In genomic region chr17:39923836-39924690, GRCh38 we compare ENCODE assay signal across 14 cellular contexts. TPM values are rescaled to one million over a fixed set of nuclear protein-coding genes. Genes with fewer than 3 reads are reported as not detected.
DNase-seq lines count a peak whose midpoint lies in the region; ATAC-seq and TF ChIP-seq lines count a peak whose summit lies in the region.
"Had no signal": no experiment of that assay in that cellular context is flagged by ENCODE, and none has a peak within 500 bp of the region (broad histone marks: within the 10 kb centered on the region; RNA-seq: fewer than 3 reads in every experiment).

No MANE protein-coding gene starts in this region.

- CTCF ChIA-PET in CD4-positive, alpha-beta memory T cell (lab: Charles Lee; ENCODE audit: partially characterized antibody), result no interaction called here

- ATAC-seq in HG02870 (IDR thresholded peaks at IDR 0.05; ENCODE audit: unreplicated experiment) (no peak), HG02571 (IDR thresholded peaks at IDR 0.05; ENCODE audit: unreplicated experiment) (no peak)

- peaks cover 78% of the 10 kb centered on the region for H3K4me1 ChIP-seq in CD4-positive, alpha-beta memory T cell (ENCODE audit: insufficient read depth, low read length)
- H3K4me1 ChIP-seq in HUES48 (ENCODE audit: control insufficient read depth, insufficient read depth, low read length) (peaks cover 23% of the 10 kb centered on the region), mesenchymal stem cell (ENCODE audit: control insufficient read depth, insufficient read depth, low read depth, low read length) (peaks cover 32% of the 10 kb centered on the region)

- H2AFZ ChIP-seq in mesenchymal stem cell (ENCODE audit: low read depth, low read length), result no peak overlapping the region

- in situ Hi-C loops in astrocyte of the cerebellum (cut with HindIII; ENCODE audit: low sequenced_read_pairs) (no loop called here), KBM-7 (cut with MboI; ENCODE audit: low pct_unique_long_range_greater_than_20kb, low sequenced_read_pairs) (no loop called here), G401 (cut with HindIII; ENCODE audit: low sequenced_read_pairs) (no loop called here)

- H2BK15ac ChIP-seq in mesenchymal stem cell (ENCODE audit: low read depth, poor library complexity, severe bottlenecking), result no peak overlapping the region

- no peak overlapping the region for H3K4me3 ChIP-seq in CD4-positive, alpha-beta memory T cell (ENCODE audit: low read length in 2 of 2)
- H3K4me3 ChIP-seq in HUES48 (ENCODE audit: low read depth, low read length), result no peak overlapping the region
- no peak overlapping the region for H3K4me3 ChIP-seq in astrocyte of the cerebellum (ENCODE audit: low read depth, low read length)
- H3K4me3 ChIP-seq in mesenchymal stem cell (ENCODE audit: insufficient read depth in 1 of 2, low read depth in 1 of 2, low read length in 2 of 2), result peak overlapping the region in 1 of 2 experiments; percentile 49
- H3K4me3 ChIP-seq: skin epidermis, transverse colon had no signal

- intact Hi-C loops in CD4-positive, alpha-beta memory T cell (cut with micrococcal nuclease), result no loop called here

- peak; percentile 54 for TF ChIP-seq CTCF in astrocyte of the cerebellum (IDR thresholded peaks at IDR 0.05; ENCODE audit: low read depth, low read length, missing control alignments)

- H2AK5ac ChIP-seq in mesenchymal stem cell (ENCODE audit: low read length, severe bottlenecking), result no peak overlapping the region

- peaks cover 24 to 49% of the 10 kb centered on the region in 2 donors for H3K36me3 Mint-ChIP-seq in CD4-positive, alpha-beta memory T cell

- POLR2A ChIA-PET in CD4-positive, alpha-beta memory T cell (lab: Charles Lee; ENCODE audit: partially characterized antibody), result no interaction called here

- no peak overlapping the region for H2BK5ac ChIP-seq in mesenchymal stem cell (ENCODE audit: low read depth, low read length, poor library complexity, severe bottlenecking)

- H3K4me2 ChIP-seq in mesenchymal stem cell (ENCODE audit: low read length, poor library complexity, severe bottlenecking), result no peak overlapping the region

- WGBS in mesenchymal stem cell, result 74% methylated on average over 16 of the region's 17 CpGs

- no peak for DNase-seq in CD4-positive, alpha-beta memory T cell
- DNase-seq in astrocyte of the cerebellum (ENCODE audit: low read depth), result no peak
- DNase-seq in mesenchymal stem cell, result peak; percentile 45
- no peak for DNase-seq in KBM-7
- no peak for DNase-seq in G401 (ENCODE audit: low spot score)
- DNase-seq: anterior cingulate cortex, KG1, SIG-M5, transverse colon had no signal

- no peak overlapping the region for H2BK120ac ChIP-seq in mesenchymal stem cell (ENCODE audit: low read depth, low read length)

- H3K4ac ChIP-seq in mesenchymal stem cell (ENCODE audit: low read depth in 1 of 2, low read length in 2 of 2), result no peak overlapping the region

- H3K9me3 Mint-ChIP-seq in CD4-positive, alpha-beta memory T cell, result peaks cover 0 to 2% (median 0%) of the 10 kb centered on the region in 8 donors

- H3K27ac Mint-ChIP-seq in CD4-positive, alpha-beta memory T cell, result peak overlapping the region in 6 of 7 donors; percentile 95 to 98 (median 96)

- H3K23ac ChIP-seq in mesenchymal stem cell (ENCODE audit: low read length in 2 of 2), result peak overlapping the region in 1 of 2 experiments; percentile 16

- no peaks in the 10 kb centered on the region for H3K27me3 ChIP-seq in CD4-positive, alpha-beta memory T cell (ENCODE audit: insufficient read depth, low read length)
- no peaks in the 10 kb centered on the region for H3K27me3 ChIP-seq in HUES48 (ENCODE audit: control insufficient read depth, insufficient read depth, low read length)
- H3K27me3 ChIP-seq in mesenchymal stem cell (ENCODE audit: control insufficient read depth in 1 of 2, insufficient read depth in 1 of 2, low read length in 2 of 2), result no peaks in the 10 kb centered on the region
- H3K27me3 ChIP-seq: transverse colon had no signal

- H3K14ac ChIP-seq in mesenchymal stem cell (ENCODE audit: low read length in 2 of 2), result no peak overlapping the region

- peaks cover 45% of the 10 kb centered on the region for H3K36me3 ChIP-seq in CD4-positive, alpha-beta memory T cell (ENCODE audit: insufficient read depth, low read length)
- peaks cover 46% of the 10 kb centered on the region for H3K36me3 ChIP-seq in HUES48 (ENCODE audit: control insufficient read depth, insufficient read depth, low read length)
- peaks cover 44 to 48% of the 10 kb centered on the region in 2 experiments for H3K36me3 ChIP-seq in mesenchymal stem cell (ENCODE audit: control insufficient read depth in 1 of 2, insufficient read depth in 2 of 2, low read depth in 1 of 2, low read length in 2 of 2)

- H3K9ac ChIP-seq in HUES48 (ENCODE audit: low read depth, low read length) (no peak overlapping the region), mesenchymal stem cell (ENCODE audit: low read length) (peak overlapping the region; percentile 13)

- H2BK12ac ChIP-seq in mesenchymal stem cell (ENCODE audit: low read length in 2 of 2), result peak overlapping the region in 1 of 2 experiments; percentile 21

- H4K91ac ChIP-seq in mesenchymal stem cell (ENCODE audit: low read length), result peak overlapping the region; percentile 55

- no peak overlapping the region for H4K8ac ChIP-seq in mesenchymal stem cell (ENCODE audit: low read length)

- H3K27ac ChIP-seq in CD4-positive, alpha-beta memory T cell (ENCODE audit: low read depth, low read length), result peak overlapping the region; percentile 82
- H3K27ac ChIP-seq in HUES48 (ENCODE audit: low read depth, low read length) (peak overlapping the region; percentile 26), mesenchymal stem cell (ENCODE audit: low read length, poor library complexity, severe bottlenecking) (peak overlapping the region; percentile 5)
- H3K27ac ChIP-seq: transverse colon had no signal

- no peaks in the 10 kb centered on the region for H3K27me3 Mint-ChIP-seq in CD4-positive, alpha-beta memory T cell

- H3K4me1 Mint-ChIP-seq in CD4-positive, alpha-beta memory T cell, result peaks cover 27 to 82% (median 64%) of the 10 kb centered on the region in 4 donors

- peak overlapping the region in 7 of 8 donors; percentile 76 to 99 (median 94) for H3K4me3 Mint-ChIP-seq in CD4-positive, alpha-beta memory T cell

- peaks cover 53% of the 10 kb centered on the region for H3K79me1 ChIP-seq in mesenchymal stem cell (replicated peaks; ENCODE audit: low read length, poor library complexity, severe bottlenecking)

- no peaks in the 10 kb centered on the region for H3K9me3 ChIP-seq in CD4-positive, alpha-beta memory T cell (ENCODE audit: control insufficient read depth in 1 of 2, low read length in 2 of 2)
- no peaks in the 10 kb centered on the region for H3K9me3 ChIP-seq in HUES48 (ENCODE audit: control insufficient read depth, insufficient read depth, low read length)
- no peaks in the 10 kb centered on the region for H3K9me3 ChIP-seq in mesenchymal stem cell (ENCODE audit: control insufficient read depth, low read length)
- H3K9me3 ChIP-seq: transverse colon had no signal

- H3K18ac ChIP-seq in mesenchymal stem cell (ENCODE audit: low read depth in 1 of 2, low read length in 2 of 2), result no peak overlapping the region

RNA-seq across cellular contexts. Expression of gene ORMDL3, which starts 3.3 kb away (rescaled TPM):
- 10 to 100 TPM; 79.6 to 87.2 TPM for total RNA-seq in CD4-positive, alpha-beta memory T cell
- 100 to 1,000 TPM in 1 of 2 donors, 10 to 100 TPM in 1; 90.4 to 161 TPM for polyA plus RNA-seq in CD4-positive, alpha-beta memory T cell
- 117 TPM for polyA plus RNA-seq in mesenchymal stem cell (2013, experiment 1 of 2)
- polyA plus RNA-seq in mesenchymal stem cell (2013, experiment 2 of 2), result 129 TPM
- total RNA-seq in G401 (2014; rRNA removed; shearing (Covaris generic)), result 37.8 and 40.4 TPM in 2 replicates

RNA-seq across cellular contexts. Expression of gene LRRC3C, which starts 3.5 kb away (rescaled TPM):
- not detected for total RNA-seq in CD4-positive, alpha-beta memory T cell
- polyA plus RNA-seq in CD4-positive, alpha-beta memory T cell, result not detected
- polyA plus RNA-seq in mesenchymal stem cell (2013, experiment 1 of 2), result not detected
- polyA plus RNA-seq in mesenchymal stem cell (2013, experiment 2 of 2), result not detected
- not detected in 2 replicates for total RNA-seq in G401 (2014; rRNA removed; shearing (Covaris generic))
- total RNA-seq: H4, transverse colon had no signal

RNA-seq across cellular contexts. Expression of gene GSDMB, which starts 5.6 kb away (rescaled TPM):
- total RNA-seq in CD4-positive, alpha-beta memory T cell, result 10 to 100 TPM; 41.4 to 47.4 TPM
- 1 to 10 TPM; 3.2 to 3.9 TPM for polyA plus RNA-seq in CD4-positive, alpha-beta memory T cell
- 4.4 TPM for polyA plus RNA-seq in mesenchymal stem cell (2013, experiment 1 of 2)
- polyA plus RNA-seq in mesenchymal stem cell (2013, experiment 2 of 2), result 3.5 TPM
- 0.24 and 1.9 TPM in 2 replicates for total RNA-seq in G401 (2014; rRNA removed; shearing (Covaris generic))

RNA-seq across cellular contexts. Expression of gene GSDMA, which starts 38.7 kb away (rescaled TPM):
- under 1 TPM; 0.23 to 0.25 TPM for total RNA-seq in CD4-positive, alpha-beta memory T cell
- 1 to 10 TPM in 1 of 2 donors, under 1 TPM in 1; 0.42 to 1.1 TPM for polyA plus RNA-seq in CD4-positive, alpha-beta memory T cell
- polyA plus RNA-seq in mesenchymal stem cell (2013, experiment 1 of 2), result not detected
- polyA plus RNA-seq in mesenchymal stem cell (2013, experiment 2 of 2), result not detected
- not detected in 2 replicates for total RNA-seq in G401 (2014; rRNA removed; shearing (Covaris generic))
- total RNA-seq: H4 had no signal

RNA-seq across cellular contexts. Expression of gene ZPBP2, which starts 56.1 kb away (rescaled TPM):
- 1 to 10 TPM in 1 of 2 experiments, under 1 TPM in 1; 0.35 to 1.2 TPM for total RNA-seq in CD4-positive, alpha-beta memory T cell
- under 1 TPM in 1 of 2 donors, not detected in 1; 0.25 TPM for polyA plus RNA-seq in CD4-positive, alpha-beta memory T cell
- not detected for polyA plus RNA-seq in mesenchymal stem cell (2013, experiment 1 of 2)
- not detected for polyA plus RNA-seq in mesenchymal stem cell (2013, experiment 2 of 2)
- not detected in 2 replicates for total RNA-seq in G401 (2014; rRNA removed; shearing (Covaris generic))
- total RNA-seq: H4 had no signal

Comparison
In these comparisons a context has a peak if more than half of its experiments do, and no peak if none do; other contexts are left out.
1. H3K27ac ChIP-seq: peak in every context shown above with its lines; median percentile 82 in CD4-positive, alpha-beta memory T cell; 26 in HUES48; 5 in mesenchymal stem cell.
2. RNA of gene GSDMB, which starts 5.6 kb away (total RNA-seq): 41.4 to 47.4 TPM in CD4-positive, alpha-beta memory T cell; 0.24 to 1.9 TPM in G401; every median in the first group is over 10 times any median in the second.